ENCODE assay signal across 25 cellular contexts in the genomic region with DNA sequence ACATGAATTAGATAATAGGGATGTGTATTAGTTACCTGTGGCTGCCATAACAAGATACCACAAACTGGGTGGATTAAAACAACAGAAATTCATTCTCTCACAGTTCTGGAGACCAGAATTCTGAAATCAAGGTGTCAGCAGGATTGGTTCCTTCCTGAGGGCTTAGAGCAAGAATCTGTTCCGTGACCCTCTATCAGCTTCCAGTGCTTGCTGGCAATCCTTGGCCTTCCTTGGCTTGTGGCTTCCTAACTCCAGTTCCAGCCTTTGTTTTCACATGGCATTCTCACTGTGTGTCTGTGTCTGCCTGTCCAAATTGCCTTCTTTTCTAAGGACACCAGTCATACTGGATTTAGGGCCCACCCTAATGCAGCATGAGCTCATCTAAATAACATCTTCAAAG.
A peak's percentile ranks its signal among the peaks of the same experiment; 100 is the strongest.
DNase-seq lines count a peak whose midpoint lies in the region; ATAC-seq, FAIRE-seq and TF ChIP-seq lines count a peak whose summit lies in the region.
"Had no signal": no experiment of that assay in that cellular context is flagged by ENCODE, and none has a peak within 500 bp of the region (broad histone marks: within the 10 kb centered on the region; RNA-seq: fewer than 3 reads in every experiment).

No MANE protein-coding gene starts in this region.

- H3K23ac ChIP-seq in mesenchymal stem cell (ENCODE audit: low read length in 2 of 2): no peak overlapping the region

- H2BK15ac ChIP-seq in mesenchymal stem cell (ENCODE audit: low read depth, poor library complexity, severe bottlenecking): no peak overlapping the region

- no peak overlapping the region for H4K8ac ChIP-seq in mesenchymal stem cell (ENCODE audit: low read length)

- H3K4me2 ChIP-seq in endothelial cell of umbilical vein (ENCODE audit: insufficient read depth, low read length): no peak overlapping the region
- no peak overlapping the region for H3K4me2 ChIP-seq in mesenchymal stem cell (ENCODE audit: low read length, poor library complexity, severe bottlenecking)

- H3K4me3 ChIP-seq in left ventricle myocardium inferior: no peak overlapping the region
- H3K4me3 ChIP-seq in endothelial cell of umbilical vein (replicated peaks in 1 of 3; ENCODE audit: insufficient read depth in 1 of 3, low read depth in 1 of 3, low read length in 3 of 3): no peak overlapping the region
- no peak overlapping the region for H3K4me3 ChIP-seq in mesenchymal stem cell (ENCODE audit: insufficient read depth in 1 of 2, low read depth in 1 of 2, low read length in 2 of 2)
- H3K4me3 ChIP-seq in vagina: no peak overlapping the region

- TF ChIP-seq POLR2A in endothelial cell of umbilical vein (IDR thresholded peaks at IDR 0.05; ENCODE audit: low read depth, low read length): no peak
- TF ChIP-seq POLR2A in vagina (IDR thresholded peaks at IDR 0.05): no peak

- peak overlapping the region; percentile 53 for H3K27ac ChIP-seq in left ventricle myocardium inferior (replicated peaks)
- no peak overlapping the region for H3K27ac ChIP-seq in endothelial cell of umbilical vein (ENCODE audit: insufficient read depth, low read depth, low read length)
- H3K27ac ChIP-seq in mesenchymal stem cell (ENCODE audit: low read length, poor library complexity, severe bottlenecking): no peak overlapping the region
- peak overlapping the region; percentile 69 for H3K27ac ChIP-seq in vagina

- dilution Hi-C loops in endothelial cell of umbilical vein (cut with MboI; ENCODE audit: extremely low pct_ligation_motif_present, low sequenced_read_pairs): no loop called here

- no peak overlapping the region for H2BK120ac ChIP-seq in mesenchymal stem cell (ENCODE audit: low read depth, low read length)

- H3K27me3 ChIP-seq in left ventricle myocardium inferior (ENCODE audit: low read depth) (no peaks in the 10 kb centered on the region), endothelial cell of umbilical vein (ENCODE audit: control insufficient read depth in 2 of 2, insufficient read depth in 2 of 2, low read length in 2 of 2) (peaks cover 0 to 2% of the 10 kb centered on the region in 2 experiments), mesenchymal stem cell (ENCODE audit: control insufficient read depth in 1 of 2, insufficient read depth in 1 of 2, low read length in 2 of 2) (no peaks in the 10 kb centered on the region), vagina (no peaks in the 10 kb centered on the region)

- H3K18ac ChIP-seq in mesenchymal stem cell (ENCODE audit: low read depth in 1 of 2, low read length in 2 of 2): no peak overlapping the region

- H2BK12ac ChIP-seq in mesenchymal stem cell (ENCODE audit: low read length in 2 of 2): no peak overlapping the region

- no peaks in the 10 kb centered on the region for H3K79me1 ChIP-seq in mesenchymal stem cell (replicated peaks; ENCODE audit: low read length, poor library complexity, severe bottlenecking)

- H2AK5ac ChIP-seq in mesenchymal stem cell (ENCODE audit: low read length, severe bottlenecking): peak overlapping the region; percentile 53

- intact Hi-C loops in left ventricle myocardium inferior (cut with micrococcal nuclease) (no loop called here), cardiac septum (cut with DNase I) (no loop called here), endothelial cell of umbilical vein (cut with micrococcal nuclease) (no loop called here), vagina (cut with DNase I) (no loop called here)

- no peak overlapping the region for H3K4ac ChIP-seq in mesenchymal stem cell (ENCODE audit: low read depth in 1 of 2, low read length in 2 of 2)

- H3K79me2 ChIP-seq in endothelial cell of umbilical vein (ENCODE audit: control insufficient read depth, insufficient read depth, low read length): no peaks in the 10 kb centered on the region

- peak; percentile 26 for FAIRE-seq in endothelial cell of umbilical vein (lab: Jason Lieb, UNC)
- FAIRE-seq: A204.1, D721Med, GM19239, H1, RCC 7860 had no signal

- no peak overlapping the region for H3K14ac ChIP-seq in mesenchymal stem cell (ENCODE audit: low read length in 2 of 2)

- no peak for ATAC-seq in HG02852 (IDR thresholded peaks at IDR 0.05; ENCODE audit: unreplicated experiment)

- CTCF ChIA-PET in endothelial cell of umbilical vein (lab: Charles Lee): no interaction called here

- H4K91ac ChIP-seq in mesenchymal stem cell (ENCODE audit: low read length): no peak overlapping the region

- POLR2A ChIA-PET in endothelial cell of umbilical vein (lab: Charles Lee): no interaction called here

- no peaks in the 10 kb centered on the region for H3K9me1 ChIP-seq in endothelial cell of umbilical vein (replicated peaks; ENCODE audit: control insufficient read depth, extremely low read depth, insufficient read depth, low read length)

- no peaks in the 10 kb centered on the region for H3K9me3 ChIP-seq in left ventricle myocardium inferior (replicated peaks)
- H3K9me3 ChIP-seq in endothelial cell of umbilical vein (replicated peaks; ENCODE audit: control insufficient read depth, insufficient read depth, low read length): no peaks in the 10 kb centered on the region
- H3K9me3 ChIP-seq in mesenchymal stem cell (ENCODE audit: control insufficient read depth, low read length): no peaks in the 10 kb centered on the region
- no peaks in the 10 kb centered on the region for H3K9me3 ChIP-seq in vagina
- H3K9me3 ChIP-seq: BE2C had no signal

- H3K9ac ChIP-seq in endothelial cell of umbilical vein (replicated peaks; ENCODE audit: extremely low read depth, insufficient read depth, low read length) (no peak overlapping the region), mesenchymal stem cell (ENCODE audit: low read length) (no peak overlapping the region)

- no TSS peak for BruUV-seq in endothelial cell of umbilical vein (replicated peaks; lab: Mats Ljungman, UMichigan)

- no peak for TF ChIP-seq CTCF in left ventricle myocardium inferior (IDR thresholded peaks at IDR 0.05; ENCODE audit: borderline replicate concordance)
- TF ChIP-seq CTCF in endothelial cell of umbilical vein (IDR thresholded peaks at IDR 0.05; ENCODE audit: extremely low read depth in 1 of 2, insufficient read depth in 1 of 2, low read depth in 1 of 2, low read length in 2 of 2): no peak
- no peak for TF ChIP-seq CTCF in vagina (IDR thresholded peaks at IDR 0.05)

- H3K36me3 ChIP-seq in left ventricle myocardium inferior (no peaks in the 10 kb centered on the region), endothelial cell of umbilical vein (ENCODE audit: control insufficient read depth in 2 of 2, extremely low read depth in 1 of 2, insufficient read depth in 2 of 2, low read length in 2 of 2) (no peaks in the 10 kb centered on the region), mesenchymal stem cell (ENCODE audit: control insufficient read depth in 1 of 2, insufficient read depth in 2 of 2, low read depth in 1 of 2, low read length in 2 of 2) (no peaks in the 10 kb centered on the region), vagina (no peaks in the 10 kb centered on the region)
- H3K36me3 ChIP-seq: BE2C had no signal

- H3K4me1 ChIP-seq in left ventricle myocardium inferior (peaks cover 7% of the 10 kb centered on the region), endothelial cell of umbilical vein (ENCODE audit: control insufficient read depth, extremely low read depth, insufficient read depth, low read length) (no peaks in the 10 kb centered on the region), mesenchymal stem cell (ENCODE audit: control insufficient read depth, insufficient read depth, low read depth, low read length) (peaks cover 2% of the 10 kb centered on the region), vagina (peaks cover 47% of the 10 kb centered on the region)
- H3K4me1 ChIP-seq: BE2C had no signal

- H2BK5ac ChIP-seq in mesenchymal stem cell (ENCODE audit: low read depth, low read length, poor library complexity, severe bottlenecking): no peak overlapping the region

- H4K20me1 ChIP-seq in endothelial cell of umbilical vein (replicated peaks; ENCODE audit: control insufficient read depth, extremely low read depth, insufficient read depth, low read length): no peaks in the 10 kb centered on the region

- no peak for DNase-seq in left ventricle myocardium inferior
- DNase-seq in cardiac septum (ENCODE audit: low spot score): no peak
- peak; percentile 53 for DNase-seq in endothelial cell of umbilical vein (ENCODE audit: low read depth, low spot score)
- no peak for DNase-seq in mesenchymal stem cell
- DNase-seq in vagina (ENCODE audit: extremely low spot score in 2 of 2): peak in 1 of 2 donors; percentile 83
- DNase-seq in kidney glomerular epithelial cell (lab: John Stamatoyannopoulos, UW): no peak
- DNase-seq in mesenteric fat pad (ENCODE audit: low spot score): no peak
- DNase-seq: BE2C; EL; GF-D8; Karpas-422; MV-4-11; NCI-H1105 treated with DMSO at 0.1 percent for 48 hours; NCI-H2029 treated with DMSO at 0.1 percent for 48 hours; NCI-H2171; NCI-H345; NCI-H524; NCI-H774; NK-92 treated with Interleukin-12 subunit alpha and Interleukin-12 subunit beta, amount 100 ng/mL, for 24 hours had no signal

- H2AFZ ChIP-seq in endothelial cell of umbilical vein (ENCODE audit: low read depth, low read length) (no peak overlapping the region), mesenchymal stem cell (ENCODE audit: low read depth, low read length) (no peak overlapping the region)

- WGBS in mesenchymal stem cell: 98% methylated on average over 1 of the region's 1 CpG

TF ChIP-seq in endothelial cell of umbilical vein, 7 proteins besides CTCF, POLR2A, EP300 and RAD21:
- TF ChIP-seq FOS (IDR thresholded peaks at IDR 0.05; ENCODE audit: borderline replicate concordance, insufficient read depth, low read length): no peak

Comparison
In these comparisons a context has a peak if more than half of its experiments do, and no peak if none do; other contexts are left out.
1. H3K27ac ChIP-seq: peak in left ventricle myocardium inferior (single experiment) and vagina (single experiment); none in endothelial cell of umbilical vein (single experiment) and mesenchymal stem cell (single experiment).